ENCODE assay signal across 1 cellular context in genomic region chr9:36897019-36897418, GRCh38.
TF ChIP-seq lines count a peak whose summit lies in the region.

No MANE protein-coding gene starts in this region.

TF ChIP-seq in GM23338, 12 proteins besides CTCF, POLR2A, EP300 and RAD21 (continued from another document):
- TF ChIP-seq ETS1 (IDR thresholded peaks at IDR 0.05), result no peak
- no peak for TF ChIP-seq STAT1 (IDR thresholded peaks at IDR 0.05; ENCODE audit: unreplicated experiment)
- TF ChIP-seq, protein P1, sequence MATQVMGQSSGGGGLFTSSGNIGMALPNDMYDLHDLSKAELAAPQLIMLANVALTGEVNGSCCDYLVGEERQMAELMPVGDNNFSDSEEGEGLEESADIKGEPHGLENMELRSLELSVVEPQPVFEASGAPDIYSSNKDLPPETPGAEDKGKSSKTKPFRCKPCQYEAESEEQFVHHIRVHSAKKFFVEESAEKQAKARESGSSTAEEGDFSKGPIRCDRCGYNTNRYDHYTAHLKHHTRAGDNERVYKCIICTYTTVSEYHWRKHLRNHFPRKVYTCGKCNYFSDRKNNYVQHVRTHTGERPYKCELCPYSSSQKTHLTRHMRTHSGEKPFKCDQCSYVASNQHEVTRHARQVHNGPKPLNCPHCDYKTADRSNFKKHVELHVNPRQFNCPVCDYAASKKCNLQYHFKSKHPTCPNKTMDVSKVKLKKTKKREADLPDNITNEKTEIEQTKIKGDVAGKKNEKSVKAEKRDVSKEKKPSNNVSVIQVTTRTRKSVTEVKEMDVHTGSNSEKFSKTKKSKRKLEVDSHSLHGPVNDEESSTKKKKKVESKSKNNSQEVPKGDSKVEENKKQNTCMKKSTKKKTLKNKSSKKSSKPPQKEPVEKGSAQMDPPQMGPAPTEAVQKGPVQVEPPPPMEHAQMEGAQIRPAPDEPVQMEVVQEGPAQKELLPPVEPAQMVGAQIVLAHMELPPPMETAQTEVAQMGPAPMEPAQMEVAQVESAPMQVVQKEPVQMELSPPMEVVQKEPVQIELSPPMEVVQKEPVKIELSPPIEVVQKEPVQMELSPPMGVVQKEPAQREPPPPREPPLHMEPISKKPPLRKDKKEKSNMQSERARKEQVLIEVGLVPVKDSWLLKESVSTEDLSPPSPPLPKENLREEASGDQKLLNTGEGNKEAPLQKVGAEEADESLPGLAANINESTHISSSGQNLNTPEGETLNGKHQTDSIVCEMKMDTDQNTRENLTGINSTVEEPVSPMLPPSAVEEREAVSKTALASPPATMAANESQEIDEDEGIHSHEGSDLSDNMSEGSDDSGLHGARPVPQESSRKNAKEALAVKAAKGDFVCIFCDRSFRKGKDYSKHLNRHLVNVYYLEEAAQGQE (IDR thresholded peaks at IDR 0.05; ENCODE audit: unreplicated experiment), result no peak
- no peak for TF ChIP-seq EZH2phosphoT487 (IDR thresholded peaks at IDR 0.05; ENCODE audit: unreplicated experiment)
- no peak for TF ChIP-seq ZNF462 (CRISPR knock-in tag; IDR thresholded peaks at IDR 0.05)
- no peak for TF ChIP-seq CREB1 (CRISPR knock-in tag; IDR thresholded peaks at IDR 0.05; ENCODE audit: low read depth)
- TF ChIP-seq ZNF114 (CRISPR knock-in tag; IDR thresholded peaks at IDR 0.05), result no peak
- TF ChIP-seq NANOG (IDR thresholded peaks at IDR 0.05; ENCODE audit: borderline replicate concordance), result no peak
- no peak for TF ChIP-seq JUNB (IDR thresholded peaks at IDR 0.05; ENCODE audit: unreplicated experiment)
